ENCODE assay signal across 28 cellular contexts in the genomic region with DNA sequence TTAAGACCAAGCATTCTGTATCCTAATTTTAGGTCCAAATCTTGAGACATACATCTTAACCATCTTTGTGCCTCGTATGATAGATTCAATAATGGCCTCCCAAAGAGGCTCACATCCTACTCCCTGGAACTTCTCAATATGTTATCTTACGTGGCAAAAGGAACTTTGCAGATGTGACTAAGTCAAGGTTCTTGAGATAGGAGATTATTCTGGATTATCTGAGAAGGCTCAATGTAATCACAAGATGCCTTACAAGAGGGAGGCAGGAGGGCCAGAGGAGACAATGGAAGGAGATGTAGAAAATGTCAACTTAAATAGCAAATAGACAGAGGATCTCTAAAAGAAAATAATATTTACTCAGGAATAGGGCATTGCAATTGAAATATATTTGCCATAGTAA.
"Had no signal": no experiment of that assay in that cellular context is flagged by ENCODE, and none has a peak within 500 bp of the region (broad histone marks: within the 10 kb centered on the region; RNA-seq: fewer than 3 reads in every experiment).

No MANE protein-coding gene starts in this region.

- H3K9me3 Mint-ChIP-seq: stimulated activated effector memory CD8-positive, alpha-beta T cell treated with anti-CD3 and anti-CD28 coated beads, Interleukin-12 subunit alpha, Interleukin-12 subunit beta, amount 100 ng/mL, for 72 hours had no signal

- DNase-seq: stimulated activated CD4-positive, alpha-beta T cell treated with anti-CD3 and anti-CD28 coated beads, Interleukin-2, amount 100 ng/mL, for 48 hours; stimulated activated CD4-positive, alpha-beta T cell treated with anti-CD3 and anti-CD28 coated beads, Interleukin-4, amount 100 ng/mL, for 1 hour; stimulated activated CD4-positive, alpha-beta T cell treated with anti-CD3 and anti-CD28 coated beads, Interleukin-4, amount 100 ng/mL, for 24 hours; stimulated activated CD4-positive, alpha-beta T cell treated with anti-CD3 and anti-CD28 coated beads, Interleukin-4, amount 100 ng/mL, for 4 hours; stimulated activated CD8-positive, alpha-beta memory T cell treated with anti-CD3 and anti-CD28 coated beads, Interleukin-4, amount 100 ng/mL, for 48 hours; stimulated activated naive B cell treated with anti-CD40 and anti-IgM and Interleukin-4, amounts not matched to agents 10 μg/mL and 1 μg/mL and 100 μg/mL, for 72 hours; stimulated activated naive CD4-positive, alpha-beta T cell treated with Interleukin-2 at 50 U/mL for 16 hours; stimulated activated naive CD8-positive, alpha-beta T cell treated with anti-CD3 and anti-CD28 coated beads, Interleukin-15, amount 100 ng/mL, for 72 hours; stimulated activated naive CD8-positive, alpha-beta T cell treated with anti-CD3 and anti-CD28 coated beads, Interleukin-15, Interleukin-2, amounts not matched to agents 100 U/mL and 50 U/mL, for 24 hours; substantia nigra; testis; thyroid gland; tibial artery; transverse colon; trophoblast cell; upper lobe of right lung; uterus had no signal

- H3K4me1 Mint-ChIP-seq: stimulated activated effector memory CD8-positive, alpha-beta T cell treated with anti-CD3 and anti-CD28 coated beads, Interleukin-12 subunit alpha, Interleukin-12 subunit beta, amount 100 ng/mL, for 72 hours; stimulated activated memory B cell treated with anti-CD40 and anti-IgM and Interleukin-4, amounts not matched to agents 10 μg/mL and 1 μg/mL and 100 μg/mL, for 72 hours; stimulated activated naive B cell treated with anti-CD40 and anti-IgM and Interleukin-4, amounts not matched to agents 10 μg/mL and 1 μg/mL and 100 μg/mL, for 72 hours; stimulated activated naive CD8-positive, alpha-beta T cell treated with anti-CD3 and anti-CD28 coated beads, Interleukin-15, amount 100 ng/mL, for 72 hours had no signal

- ATAC-seq: stimulated activated effector memory CD8-positive, alpha-beta T cell treated with anti-CD3 and anti-CD28 coated beads, Interleukin-12 subunit alpha, Interleukin-12 subunit beta, amount 100 ng/mL, for 72 hours; stimulated activated memory B cell treated with anti-CD40 and anti-IgM and Interleukin-4, amounts not matched to agents 10 μg/mL and 1 μg/mL and 100 μg/mL, for 72 hours; stimulated activated naive B cell treated with anti-CD40 and anti-IgM and Interleukin-4, amounts not matched to agents 10 μg/mL and 1 μg/mL and 100 μg/mL, for 72 hours; stimulated activated naive CD8-positive, alpha-beta T cell treated with anti-CD3 and anti-CD28 coated beads, Interleukin-15, amount 100 ng/mL, for 72 hours; stimulated activated naive CD8-positive, alpha-beta T cell treated with anti-CD3 and anti-CD28 coated beads, Interleukin-15, Interleukin-2, amounts not matched to agents 100 U/mL and 50 U/mL, for 24 hours; upper lobe of right lung had no signal

- H3K4me3 ChIP-seq: stomach, suprapubic skin, testis, thoracic aorta, thyroid gland, tibial artery, tibial nerve, transverse colon, upper lobe of left lung, upper lobe of right lung, uterus, vagina had no signal

- H3K4me1 ChIP-seq: stomach, suprapubic skin, testis, thyroid gland, tibial artery, tibial nerve, transverse colon, upper lobe of left lung, upper lobe of right lung, uterus, vagina had no signal

- H3K4me3 Mint-ChIP-seq: stimulated activated effector memory CD8-positive, alpha-beta T cell treated with anti-CD3 and anti-CD28 coated beads, Interleukin-12 subunit alpha, Interleukin-12 subunit beta, amount 100 ng/mL, for 72 hours; stimulated activated memory B cell treated with anti-CD40 and anti-IgM and Interleukin-4, amounts not matched to agents 10 μg/mL and 1 μg/mL and 100 μg/mL, for 72 hours; stimulated activated naive B cell treated with anti-CD40 and anti-IgM and Interleukin-4, amounts not matched to agents 10 μg/mL and 1 μg/mL and 100 μg/mL, for 72 hours; stimulated activated naive CD8-positive, alpha-beta T cell treated with anti-CD3 and anti-CD28 coated beads, Interleukin-15, amount 100 ng/mL, for 72 hours; stimulated activated naive CD8-positive, alpha-beta T cell treated with anti-CD3 and anti-CD28 coated beads, Interleukin-15, Interleukin-2, amounts not matched to agents 100 ng/mL and 50 ng/mL, for 24 hours; type B pancreatic cell had no signal

- H3K27me3 ChIP-seq: suprapubic skin, testis, thyroid gland, tibial artery, tibial nerve, upper lobe of left lung, upper lobe of right lung, uterus, vagina had no signal

- H3K27ac ChIP-seq: stomach, suprapubic skin, testis, thoracic aorta, thyroid gland, tibial artery, tibial nerve, transverse colon, upper lobe of left lung, upper lobe of right lung, uterus, vagina had no signal

- FAIRE-seq: urothelium cell line had no signal

- H3K36me3 Mint-ChIP-seq: stimulated activated effector memory CD8-positive, alpha-beta T cell treated with anti-CD3 and anti-CD28 coated beads, Interleukin-12 subunit alpha, Interleukin-12 subunit beta, amount 100 ng/mL, for 72 hours; stimulated activated memory B cell treated with anti-CD40 and anti-IgM and Interleukin-4, amounts not matched to agents 10 μg/mL and 1 μg/mL and 100 μg/mL, for 72 hours; stimulated activated naive B cell treated with anti-CD40 and anti-IgM and Interleukin-4, amounts not matched to agents 10 μg/mL and 1 μg/mL and 100 μg/mL, for 72 hours; type B pancreatic cell had no signal

- H3K36me3 ChIP-seq: stomach, suprapubic skin, thoracic aorta, thyroid gland, tibial artery, tibial nerve, transverse colon, upper lobe of left lung, upper lobe of right lung, uterus, vagina had no signal

- H3K9me3 ChIP-seq: suprapubic skin, testis, thyroid gland, transverse colon, upper lobe of right lung, uterus, vagina had no signal

- H3K27ac Mint-ChIP-seq: stimulated activated effector memory CD8-positive, alpha-beta T cell treated with anti-CD3 and anti-CD28 coated beads, Interleukin-12 subunit alpha, Interleukin-12 subunit beta, amount 100 ng/mL, for 72 hours; stimulated activated memory B cell treated with anti-CD40 and anti-IgM and Interleukin-4, amounts not matched to agents 10 μg/mL and 1 μg/mL and 100 μg/mL, for 72 hours; stimulated activated naive B cell treated with anti-CD40 and anti-IgM and Interleukin-4, amounts not matched to agents 10 μg/mL and 1 μg/mL and 100 μg/mL, for 72 hours; stimulated activated naive CD8-positive, alpha-beta T cell treated with anti-CD3 and anti-CD28 coated beads, Interleukin-15, amount 100 ng/mL, for 72 hours; stimulated activated naive CD8-positive, alpha-beta T cell treated with anti-CD3 and anti-CD28 coated beads, Interleukin-15, Interleukin-2, amounts not matched to agents 100 ng/mL and 50 ng/mL, for 24 hours; type B pancreatic cell had no signal
